In the genomic region with DNA sequence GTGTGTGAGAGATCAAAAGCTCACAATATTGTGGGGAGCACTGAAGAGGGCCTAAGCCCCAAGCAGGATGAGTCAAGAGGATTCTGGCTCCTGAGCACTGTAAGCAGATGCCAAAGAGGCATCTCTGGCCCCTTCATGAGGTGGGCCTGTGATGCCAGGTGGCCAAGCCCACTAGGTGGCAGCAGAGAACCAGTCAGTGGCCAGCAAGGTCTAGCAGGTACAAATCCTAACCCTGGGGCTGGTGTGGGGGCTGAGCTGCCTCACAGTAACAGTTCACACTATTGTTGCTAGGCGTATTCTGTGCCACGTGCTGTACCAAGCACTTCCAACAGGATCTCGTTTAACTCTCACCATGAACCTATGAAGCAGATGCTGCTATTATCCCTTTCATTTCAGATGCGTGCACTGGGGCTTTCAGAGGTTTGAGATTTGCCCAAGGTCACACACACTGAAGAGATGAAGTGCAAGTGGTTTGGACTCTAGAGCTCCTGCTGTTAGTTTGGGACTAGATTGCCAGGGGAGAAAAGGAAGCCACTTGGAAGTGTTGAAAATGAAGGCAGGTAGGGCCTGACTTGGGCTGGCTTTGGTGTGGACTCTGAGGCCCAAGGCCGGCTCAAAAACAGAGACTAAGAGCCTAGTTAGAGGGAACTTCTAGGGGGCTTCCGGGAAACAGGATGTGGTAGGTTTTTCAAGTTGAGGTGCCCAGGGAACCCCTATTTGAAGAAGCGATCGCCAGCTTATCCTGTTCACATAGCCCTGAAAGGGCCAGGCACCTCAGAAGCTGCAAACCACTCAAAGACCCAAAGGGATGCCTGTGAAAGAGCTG, we compare ENCODE assay signal across 8 cellular contexts. TPM values are rescaled to one million over a fixed set of nuclear protein-coding genes. Genes with fewer than 3 reads are reported as not detected.
DNase-seq lines count a peak whose midpoint lies in the region; ATAC-seq, FAIRE-seq and TF ChIP-seq lines count a peak whose summit lies in the region.

No MANE protein-coding gene starts in this region.

- H3K36me3 ChIP-seq in kidney (ENCODE audit: control insufficient read depth in 1 of 2, insufficient read depth in 2 of 2, low read length in 2 of 2), result no peaks in the 10 kb centered on the region

- in situ Hi-C loops in ACHN (cut with HindIII; ENCODE audit: low pct_ligation_motif_present, low pct_unique_long_range_greater_than_20kb, low sequenced_read_pairs), result no loop called here

- DNase-seq in ACHN, result peak; percentile 55
- DNase-seq in GM18507 (ENCODE audit: extremely low spot score, insufficient read length, low read depth), result peak; percentile 68
- DNase-seq in NCI-H2029 treated with DMSO at 0.1 percent for 48 hours (lab: John Stamatoyannopoulos, UW), result peak; percentile 16
- DNase-seq in brain pericyte (ENCODE audit: low read depth, low spot score), result peak; percentile 24
- DNase-seq in kidney, result peak; percentile 90
- peak; percentile 87 to 89 for DNase-seq in stimulated activated CD4-positive, alpha-beta T cell treated with anti-CD3 and anti-CD28 coated beads, Interleukin-2, amount 100 ng/mL, for 24 hours

- H3K4me1 ChIP-seq in kidney (ENCODE audit: control insufficient read depth in 1 of 2, insufficient read depth in 1 of 2, low read depth in 1 of 2, low read length in 2 of 2), result peaks cover 2 to 3% of the 10 kb centered on the region in 2 donors

- no peak overlapping the region for H3K9ac ChIP-seq in kidney (ENCODE audit: low read length in 2 of 2)

- H3K27ac ChIP-seq in VCaP (no peak overlapping the region), kidney (ENCODE audit: low read depth in 2 of 2, low read length in 2 of 2) (no peak overlapping the region)

- no peak overlapping the region for H3K4me3 ChIP-seq in kidney (ENCODE audit: low read length in 2 of 2)

- FAIRE-seq in GM18507 (lab: Jason Lieb, UNC), result peak; percentile 93
- FAIRE-seq in kidney (lab: Jason Lieb, UNC), result no peak

- TF ChIP-seq CTCF in VCaP (conservative IDR thresholded peaks at IDR 0.05), result peak; percentile 98
- peak; percentile 90 for TF ChIP-seq CTCF in kidney (IDR thresholded peaks at IDR 0.05; ENCODE audit: borderline replicate concordance, extremely low read depth, insufficient read depth)

- H3K9me3 ChIP-seq in kidney (ENCODE audit: control insufficient read depth in 1 of 2, low read length in 2 of 2), result no peaks in the 10 kb centered on the region

- intact Hi-C loops in kidney (cut with DNase I), result no loop called here

- peak; percentile 93 for ATAC-seq in HG02885 (IDR thresholded peaks at IDR 0.05; ENCODE audit: poor library complexity, unreplicated experiment)

RNA-seq across cellular contexts. Expression of a gene that starts 4.4 kb away (rescaled TPM):
- total RNA-seq in kidney, result not detected
- not detected for polyA plus RNA-seq in kidney (ENCODE audit: insufficient read depth, low read depth, low replicate concordance)

RNA-seq across cellular contexts. Expression of a gene that starts 53.4 kb away (rescaled TPM):
- total RNA-seq in kidney, result 89.6 TPM
- polyA plus RNA-seq in kidney (ENCODE audit: insufficient read depth, low read depth, low replicate concordance), result 34.4 TPM

Comparison
In these comparisons a context has a peak if more than half of its experiments do, and no peak if none do; other contexts are left out.
1. DNase-seq: peak in every context shown above with its lines; median percentile 90 in kidney; 88 in stimulated activated CD4-positive, alpha-beta T cell treated with anti-CD3 and anti-CD28 coated beads, Interleukin-2, amount 100 ng/mL, for 24 hours; 68 in GM18507; 55 in ACHN; 24 in brain pericyte; 16 in NCI-H2029 treated with DMSO at 0.1 percent for 48 hours.